ENCODE assay signal across 8 cellular contexts in the genomic region with DNA sequence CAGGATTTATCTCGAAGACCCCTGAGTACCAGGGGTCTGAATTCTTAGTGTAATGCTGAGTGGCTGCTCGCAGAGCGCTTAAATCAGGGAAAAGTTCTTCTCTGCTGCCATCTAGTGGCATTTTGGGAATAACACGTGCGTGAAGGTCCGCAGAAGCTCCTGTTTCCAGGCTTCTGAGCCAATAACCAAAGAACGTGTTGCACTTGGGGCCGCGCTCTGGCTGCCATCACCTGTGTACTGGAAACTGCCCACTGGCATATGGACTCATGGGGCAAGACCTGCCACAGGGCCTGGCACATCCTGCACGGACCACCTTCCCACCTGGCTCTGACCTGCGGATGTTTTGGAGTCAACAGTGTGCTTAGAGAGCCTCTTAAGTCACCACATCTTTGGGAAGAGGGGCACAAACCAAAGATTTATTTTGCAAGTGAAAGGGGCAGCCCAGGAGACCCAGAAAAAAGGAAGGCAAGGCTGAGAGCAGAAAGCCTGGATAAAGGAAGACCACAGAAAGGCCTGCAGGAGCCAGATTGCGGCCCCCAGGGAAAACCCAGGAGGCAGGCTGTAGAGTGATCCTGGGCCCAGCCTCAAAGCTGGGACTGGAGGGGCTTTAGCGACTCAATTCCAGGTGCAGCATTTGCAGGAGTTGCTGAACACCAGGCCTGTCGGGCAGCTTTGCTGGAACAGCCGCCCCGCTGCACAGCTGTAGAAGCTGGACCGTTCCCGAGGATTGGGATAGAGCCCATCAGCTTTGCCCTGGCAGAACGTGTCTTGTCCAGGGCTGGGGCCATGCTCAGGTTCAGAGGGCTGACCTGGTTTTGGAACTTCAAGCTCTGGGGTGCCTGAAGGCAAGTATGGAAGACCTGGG. TPM values are rescaled to one million over a fixed set of nuclear protein-coding genes. Genes with fewer than 3 reads are reported as not detected.
DNase-seq lines count a peak whose midpoint lies in the region; ATAC-seq and TF ChIP-seq lines count a peak whose summit lies in the region.

No MANE protein-coding gene starts in this region.

- H3K9me3 ChIP-seq in upper lobe of left lung, result no peaks in the 10 kb centered on the region

- TF ChIP-seq CTCF in upper lobe of left lung (IDR thresholded peaks at IDR 0.05), result peak; percentile 57 to 82 (median 78)

- peaks cover 2 to 15% (median 8%) of the 10 kb centered on the region in 4 donors for H3K4me1 ChIP-seq in upper lobe of left lung

- no peaks in the 10 kb centered on the region for H3K36me3 ChIP-seq in upper lobe of left lung

- no peak overlapping the region for H3K4me3 ChIP-seq in upper lobe of left lung

- TF ChIP-seq POLR2A in upper lobe of left lung (IDR thresholded peaks at IDR 0.05), result no peak

- no peaks in the 10 kb centered on the region for H3K27me3 ChIP-seq in upper lobe of left lung

- no peak overlapping the region for H3K27ac ChIP-seq in upper lobe of left lung

- no peak for TF ChIP-seq EP300 in upper lobe of left lung (IDR thresholded peaks at IDR 0.05)

- peak; percentile 83 for DNase-seq in DMS53 (lab: John Stamatoyannopoulos, UW)
- peak; percentile 58 for DNase-seq in M059J (ENCODE audit: low read depth)
- peak; percentile 82 for DNase-seq in RPMI8226
- DNase-seq in activated T-helper 9 cell treated with anti-CD3 and anti-CD28 coated beads, Interleukin-2, amount 50 U/mL, for 16 hours (ENCODE audit: low read depth), result peak; percentile 6
- DNase-seq in foreskin melanocyte, result peak; percentile 39
- peak; percentile 27 for DNase-seq in occipital lobe (lab: John Stamatoyannopoulos, UW)
- DNase-seq in upper lobe of left lung, result peak in 1 of 2 donors; percentile 50

- ATAC-seq in upper lobe of left lung (ENCODE audit: low FRiP score in 2 of 2) (peak in 1 of 2 donors; percentile 80), GM19351 (IDR thresholded peaks at IDR 0.05; ENCODE audit: unreplicated experiment) (no peak)

- 33 to 34% methylated on average over 19 of the region's 19 CpGs for WGBS in upper lobe of left lung, 2 donors

RNA-seq across cellular contexts. Expression of a gene that starts 13.0 kb away (rescaled TPM):
- not detected in 2 replicates for total RNA-seq in M059J (2014; rRNA removed; shearing (Covaris generic))
- total RNA-seq in occipital lobe (not detected), upper lobe of left lung (10 to 100 TPM in 2 of 6 donors, 1 to 10 TPM in 4; 2.0 to 97.4 (median 3.7) TPM)

RNA-seq across cellular contexts. Expression of a gene that starts 30.0 kb away (rescaled TPM):
- not detected in 2 replicates for total RNA-seq in M059J (2014; rRNA removed; shearing (Covaris generic))
- total RNA-seq in occipital lobe (1.6 TPM), upper lobe of left lung (10 to 100 TPM; 12.3 to 68.4 (median 52.4) TPM)

RNA-seq across cellular contexts. Expression of a gene that starts 40.9 kb away (rescaled TPM):
- not detected in 2 replicates for total RNA-seq in M059J (2014; rRNA removed; shearing (Covaris generic))
- not detected for total RNA-seq in occipital lobe
- total RNA-seq in upper lobe of left lung, result under 1 TPM in 3 of 6 donors, not detected in 3; 0.13 to 0.39 (median 0.15) TPM
